Comparison of ENCODE assay signal across 9 cellular contexts in the genomic region with DNA sequence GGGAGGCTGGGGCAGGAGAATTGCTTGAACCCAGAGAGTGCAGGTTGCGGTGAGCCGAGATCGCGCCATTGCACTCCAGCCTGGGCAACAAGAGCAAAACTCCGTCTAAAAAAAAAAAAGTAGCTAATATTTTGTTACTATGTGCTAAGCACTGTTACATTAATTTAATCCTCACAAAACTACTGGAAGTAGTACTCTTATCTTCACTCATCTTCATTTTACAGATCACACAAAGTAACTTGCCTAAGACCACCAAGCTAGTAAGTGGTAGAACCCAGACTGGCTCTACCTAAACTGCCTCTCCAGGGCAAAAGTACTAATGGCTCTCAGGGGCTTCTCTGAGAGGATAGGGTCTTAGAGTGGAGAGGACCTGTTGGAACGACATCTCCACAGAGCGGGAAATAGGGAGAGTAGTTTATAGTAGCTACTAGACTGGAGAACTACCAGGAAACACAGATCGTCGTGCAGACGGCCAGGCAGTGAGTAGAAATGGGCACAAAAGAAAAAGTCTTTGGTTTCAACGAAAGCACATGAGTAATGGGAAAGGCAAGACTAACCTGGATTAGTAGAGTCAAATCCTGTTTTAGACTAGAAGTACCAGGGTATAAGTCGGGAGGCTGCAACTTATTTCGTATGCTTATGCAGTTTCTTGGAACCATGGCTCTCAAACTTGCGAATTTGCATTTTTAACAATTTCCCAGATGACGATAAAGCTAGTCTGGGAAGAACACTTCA. TPM values are rescaled to one million over a fixed set of nuclear protein-coding genes. Genes with fewer than 3 reads are reported as not detected.
DNase-seq lines count a peak whose midpoint lies in the region; ATAC-seq and TF ChIP-seq lines count a peak whose summit lies in the region.
"Had no signal": no experiment of that assay in that cellular context is flagged by ENCODE, and none has a peak within 500 bp of the region (broad histone marks: within the 10 kb centered on the region; RNA-seq: fewer than 3 reads in every experiment).

No MANE protein-coding gene starts in this region.

- peak overlapping the region; percentile 93 to 99 (median 96) for H3K27ac ChIP-seq in esophagus muscularis mucosa (replicated peaks in 1 of 4)

- intact Hi-C loops in esophagus muscularis mucosa (cut with DNase I) = loop anchor here (5.0 kb wide), 1 partner anchor 150 kb away; a partner anchor contains a TSS

- H3K36me3 ChIP-seq in GM06990 (ENCODE audit: control insufficient read depth, insufficient read depth, low read length) (no peaks in the 10 kb centered on the region; the same call in none of the 2 replicates), esophagus muscularis mucosa (peaks cover 0 to 14% (median 0%) of the 10 kb centered on the region in 4 donors)

- no peak for TF ChIP-seq EP300 in esophagus muscularis mucosa (IDR thresholded peaks at IDR 0.05)

- no peak for DNase-seq in GM06990 (ENCODE audit: extremely low read depth, insufficient read length)
- DNase-seq in RKO (ENCODE audit: low spot score) = peak; percentile 57
- DNase-seq in esophagus muscularis mucosa (ENCODE audit: extremely low spot score) = no peak
- no peak for DNase-seq in retinal pigment epithelial cell (ENCODE audit: low read depth)
- DNase-seq in inferior parietal cortex (ENCODE audit: extremely low spot score) = no peak
- no peak for DNase-seq in activated gamma-delta T cell treated with Interleukin-2 at 50 U/mL for 16 hours
- DNase-seq in iPS-NIHi11 (ENCODE audit: low spot score) = no peak
- DNase-seq: cortex of kidney had no signal

- TF ChIP-seq POLR2A in esophagus muscularis mucosa (IDR thresholded peaks at IDR 0.05; ENCODE audit: low read depth) = no peak
- TF ChIP-seq POLR2A in GM18505 (IDR thresholded peaks at IDR 0.05; ENCODE audit: borderline replicate concordance, extremely low read depth, insufficient read depth, insufficient read length) = no peak

- WGBS in esophagus muscularis mucosa = 89% methylated on average over 15 of the region's 15 CpGs

- H3K4me1 ChIP-seq in esophagus muscularis mucosa = peaks cover 26 to 52% (median 38%) of the 10 kb centered on the region in 4 donors

- no peak for TF ChIP-seq CTCF in GM06990 (IDR thresholded peaks at IDR 0.05; ENCODE audit: insufficient read depth, low read length, poor library complexity, severe bottlenecking)
- TF ChIP-seq CTCF in esophagus muscularis mucosa (IDR thresholded peaks at IDR 0.05) = no peak
- no peak for TF ChIP-seq CTCF in retinal pigment epithelial cell (conservative IDR thresholded peaks at IDR 0.05; ENCODE audit: low read depth, low read length)

- ATAC-seq in GM18505 (IDR thresholded peaks at IDR 0.05; ENCODE audit: unreplicated experiment) = no peak

- H3K4me3 ChIP-seq in GM06990 (replicated peaks; ENCODE audit: low read depth, low read length) (peak overlapping the region; percentile 79), esophagus muscularis mucosa (peak overlapping the region; percentile 69 to 88 (median 80)), retinal pigment epithelial cell (ENCODE audit: low read length) (peak overlapping the region; percentile 70)

- H3K9me3 ChIP-seq in esophagus muscularis mucosa = no peaks in the 10 kb centered on the region

- H3K27me3 ChIP-seq in GM06990 (replicated peaks; ENCODE audit: control insufficient read depth, insufficient read depth, low read length) (no peaks in the 10 kb centered on the region), esophagus muscularis mucosa (no peaks in the 10 kb centered on the region)

RNA-seq across cellular contexts. Expression of a gene that starts 1.4 kb away (rescaled TPM):
- total RNA-seq in esophagus muscularis mucosa = 10 to 100 TPM; 16.6 to 32.4 (median 25.9) TPM
